In the genomic region with DNA sequence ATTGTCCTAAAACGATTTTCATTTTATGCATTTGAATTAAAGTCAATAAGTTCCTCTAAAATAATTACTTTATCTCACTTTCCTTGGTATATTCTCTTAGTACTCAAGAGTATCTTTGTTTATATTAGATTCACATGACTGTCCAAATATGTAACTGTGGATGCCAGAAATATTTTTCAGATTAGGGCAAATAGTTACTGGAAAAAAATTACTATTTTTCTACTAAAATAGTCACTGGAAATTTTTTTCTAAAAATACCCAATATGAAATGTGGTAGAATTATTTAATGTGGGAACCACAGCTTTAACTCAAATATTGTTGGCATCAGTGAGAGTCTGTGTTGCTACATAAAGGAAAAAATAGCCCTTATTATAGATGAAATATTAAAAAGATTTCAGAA, we compare ENCODE assay signal across 15 cellular contexts.
DNase-seq lines count a peak whose midpoint lies in the region; ATAC-seq and TF ChIP-seq lines count a peak whose summit lies in the region.
"Had no signal": no experiment of that assay in that cellular context is flagged by ENCODE, and none has a peak within 500 bp of the region (broad histone marks: within the 10 kb centered on the region; RNA-seq: fewer than 3 reads in every experiment).

No MANE protein-coding gene starts in this region.

- no peak for ATAC-seq in GM18520 (IDR thresholded peaks at IDR 0.05; ENCODE audit: unreplicated experiment)
- ATAC-seq in HG03354 (IDR thresholded peaks at IDR 0.05; ENCODE audit: poor library complexity, severe bottlenecking, unreplicated experiment), result no peak
- ATAC-seq: CD8-positive, alpha-beta T cell had no signal

- H3K4me3 ChIP-seq in choroid plexus epithelial cell (ENCODE audit: low read depth, low read length), result no peak overlapping the region
- H3K4me3 ChIP-seq: BLaER1, GM23248 had no signal

- TF ChIP-seq CTCF in choroid plexus epithelial cell (conservative IDR thresholded peaks at IDR 0.05; ENCODE audit: low read depth, low read length), result no peak

- DNase-seq in GM03348 (ENCODE audit: low spot score) (peak; percentile 20), choroid plexus epithelial cell (ENCODE audit: low read depth) (peak; percentile 61), hepatic stellate cell (ENCODE audit: low spot score) (peak; percentile 34), NCI-H526 treated with DMSO at 0.1 percent for 48 hours (lab: John Stamatoyannopoulos, UW) (no peak)
- DNase-seq in activated CD4-positive, alpha-beta T cell treated with anti-CD3 and anti-CD28 coated beads, Interleukin-2, amount 50 U/mL, for 1 hour, result no peak
- DNase-seq: CD8-positive, alpha-beta T cell; DMS79; GM23248; KBM-7; NCI-H1436 treated with DMSO at 0.1 percent for 48 hours; NCI-H2081; NCI-H510A had no signal

Comparison
In these comparisons a context has a peak if more than half of its experiments do, and no peak if none do; other contexts are left out.
1. DNase-seq: peak in GM03348 (single experiment), choroid plexus epithelial cell (single experiment) and hepatic stellate cell (single experiment); none in NCI-H526 treated with DMSO at 0.1 percent for 48 hours (single experiment) and activated CD4-positive, alpha-beta T cell treated with anti-CD3 and anti-CD28 coated beads, Interleukin-2, amount 50 U/mL, for 1 hour (single experiment).